25 cellular contexts compared by ENCODE assay signal in the genomic region with DNA sequence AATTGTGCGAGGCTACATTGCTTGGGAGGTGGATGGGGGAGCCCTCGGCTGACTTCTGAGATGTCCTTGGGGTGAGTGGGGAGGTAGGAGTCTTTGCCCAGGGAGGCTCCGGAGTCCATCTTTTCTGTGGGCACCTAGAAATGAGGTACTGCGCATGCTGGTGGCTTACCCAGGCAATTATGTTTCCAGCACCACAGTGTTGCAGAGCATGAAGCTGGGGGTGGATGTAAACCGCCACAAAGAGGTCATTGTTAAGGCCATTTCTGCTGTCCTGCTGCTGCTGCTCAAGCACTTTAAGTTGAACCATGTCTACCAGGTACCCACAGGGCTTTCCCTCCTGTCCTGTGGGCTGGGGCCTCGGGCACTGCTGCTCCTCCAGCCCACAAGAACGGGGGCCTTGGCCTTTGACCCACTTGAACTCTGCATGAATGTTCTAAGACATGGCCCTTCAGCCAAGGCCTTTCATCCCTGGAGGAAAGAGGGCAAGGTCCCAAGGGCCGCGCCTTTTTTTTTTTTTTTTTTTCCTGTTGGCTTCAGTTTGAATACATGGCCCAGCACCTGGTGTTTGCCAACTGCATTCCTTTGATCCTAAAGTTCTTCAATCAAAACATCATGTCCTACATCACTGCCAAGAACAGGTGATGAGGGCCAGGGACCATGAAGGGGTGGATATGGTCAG. TPM values are rescaled to one million over a fixed set of nuclear protein-coding genes. Genes with fewer than 3 reads are reported as not detected.
DNase-seq lines count a peak whose midpoint lies in the region; ATAC-seq and TF ChIP-seq lines count a peak whose summit lies in the region.
"Had no signal": no experiment of that assay in that cellular context is flagged by ENCODE, and none has a peak within 500 bp of the region (broad histone marks: within the 10 kb centered on the region; RNA-seq: fewer than 3 reads in every experiment).

No MANE protein-coding gene starts in this region.

- H3K27ac ChIP-seq in 22Rv1: peak overlapping the region; percentile 17; the same call in 1 of the 2 replicates
- H3K27ac ChIP-seq: A549; BLaER1 treated with 17β-estradiol and CSF1 and Interleukin-3, amounts not matched to agents 10 nM and 100 nM; brain microvascular endothelial cell; right atrium auricular region; SJSA1 had no signal

- peaks cover 62% of the 10 kb centered on the region for H3K36me3 Mint-ChIP-seq in activated CD4-positive, alpha-beta memory T cell treated with anti-CD3 and anti-CD28 coated beads, Interleukin-2, amount 10 ng/mL, durations not matched to agents 7 days and 5 days (ENCODE audit: low read depth)

- POLR2A ChIA-PET in activated CD4-positive, alpha-beta memory T cell treated with anti-CD3 and anti-CD28 coated beads, Interleukin-2, amount 10 ng/mL, durations not matched to agents 7 days and 5 days (lab: Charles Lee): no interaction called here

- TF ChIP-seq CTCF in 22Rv1 (IDR thresholded peaks at IDR 0.05): no peak

- CTCF ChIA-PET in activated CD4-positive, alpha-beta memory T cell treated with anti-CD3 and anti-CD28 coated beads, Interleukin-2, amount 10 ng/mL, durations not matched to agents 7 days and 5 days (lab: Charles Lee): no interaction called here

- in situ Hi-C loops in SK-MEL-5 (cut with HindIII; ENCODE audit: low pct_unique_long_range_greater_than_20kb, low sequenced_read_pairs): no loop called here

- H3K27ac Mint-ChIP-seq in activated CD4-positive, alpha-beta memory T cell treated with anti-CD3 and anti-CD28 coated beads, Interleukin-2, amount 10 ng/mL, durations not matched to agents 7 days and 5 days: no peak overlapping the region
- H3K27ac Mint-ChIP-seq: activated naive CD8-positive, alpha-beta T cell treated with anti-CD3 and anti-CD28 coated beads, Interleukin-2, amount 10 ng/mL, durations not matched to agents 7 days and 5 days; activated T-helper 1 cell treated with anti-CD3 and anti-CD28 coated beads, Interleukin-12 subunit alpha, Interleukin-12 subunit beta, Interleukin-2, Interleukin-4 antibody, amounts not matched to agents 30 ng/mL and 10 ng/mL and 1 ng/mL, durations not matched to agents 14 hours and 24 hours and 36 hours; dendritic cell treated with granulocyte-macrophage colony-stimulating factor and Interleukin-4, amounts not matched to agents 40 ng/mL and 50 ng/mL, for 4 days; stimulated activated memory B cell treated with anti-CD40 and anti-IgM and Interleukin-4, amounts not matched to agents 10 μg/mL and 1 μg/mL and 100 μg/mL, for 72 hours had no signal

- H3K27me3 Mint-ChIP-seq in activated CD4-positive, alpha-beta memory T cell treated with anti-CD3 and anti-CD28 coated beads, Interleukin-2, amount 10 ng/mL, durations not matched to agents 7 days and 5 days: no peaks in the 10 kb centered on the region
- H3K27me3 Mint-ChIP-seq: activated naive CD8-positive, alpha-beta T cell treated with anti-CD3 and anti-CD28 coated beads, Interleukin-2, amount 10 ng/mL, durations not matched to agents 7 days and 5 days; dendritic cell treated with granulocyte-macrophage colony-stimulating factor and Interleukin-4, amounts not matched to agents 40 ng/mL and 50 ng/mL, for 4 days; stimulated activated memory B cell treated with anti-CD40 and anti-IgM and Interleukin-4, amounts not matched to agents 10 μg/mL and 1 μg/mL and 100 μg/mL, for 72 hours had no signal

- ATAC-seq in HG03469 (IDR thresholded peaks at IDR 0.05; ENCODE audit: unreplicated experiment): no peak
- ATAC-seq in activated CD4-positive, CD25-positive, alpha-beta regulatory T cell treated with anti-CD3 and anti-CD28 coated beads, Interleukin-2, amount 50 U/mL, for 24 hours: no peak
- ATAC-seq: A549; stimulated activated memory B cell treated with anti-CD40 and anti-IgM and Interleukin-4, amounts not matched to agents 10 μg/mL and 1 μg/mL and 100 μg/mL, for 72 hours had no signal

- H3K4me3 Mint-ChIP-seq in activated CD4-positive, alpha-beta memory T cell treated with anti-CD3 and anti-CD28 coated beads, Interleukin-2, amount 10 ng/mL, durations not matched to agents 7 days and 5 days: no peak overlapping the region
- H3K4me3 Mint-ChIP-seq: activated naive CD8-positive, alpha-beta T cell treated with anti-CD3 and anti-CD28 coated beads, Interleukin-2, amount 10 ng/mL, durations not matched to agents 7 days and 5 days; activated T-helper 1 cell treated with anti-CD3 and anti-CD28 coated beads, Interleukin-12 subunit alpha, Interleukin-12 subunit beta, Interleukin-2, Interleukin-4 antibody, amounts not matched to agents 30 ng/mL and 10 ng/mL and 1 ng/mL, durations not matched to agents 14 hours and 24 hours and 36 hours; dendritic cell treated with granulocyte-macrophage colony-stimulating factor and Interleukin-4, amounts not matched to agents 40 ng/mL and 50 ng/mL, for 4 days; stimulated activated memory B cell treated with anti-CD40 and anti-IgM and Interleukin-4, amounts not matched to agents 10 μg/mL and 1 μg/mL and 100 μg/mL, for 72 hours had no signal

- no peaks in the 10 kb centered on the region for H3K4me1 Mint-ChIP-seq in activated CD4-positive, alpha-beta memory T cell treated with anti-CD3 and anti-CD28 coated beads, Interleukin-2, amount 10 ng/mL, durations not matched to agents 7 days and 5 days
- H3K4me1 Mint-ChIP-seq: activated naive CD8-positive, alpha-beta T cell treated with anti-CD3 and anti-CD28 coated beads, Interleukin-2, amount 10 ng/mL, durations not matched to agents 7 days and 5 days had no signal

- no peaks in the 10 kb centered on the region for H3K9me3 Mint-ChIP-seq in activated CD4-positive, alpha-beta memory T cell treated with anti-CD3 and anti-CD28 coated beads, Interleukin-2, amount 10 ng/mL, durations not matched to agents 7 days and 5 days
- H3K9me3 Mint-ChIP-seq: activated naive CD8-positive, alpha-beta T cell treated with anti-CD3 and anti-CD28 coated beads, Interleukin-2, amount 10 ng/mL, durations not matched to agents 7 days and 5 days; activated T-helper 1 cell treated with anti-CD3 and anti-CD28 coated beads, Interleukin-12 subunit alpha, Interleukin-12 subunit beta, Interleukin-2, Interleukin-4 antibody, amounts not matched to agents 30 ng/mL and 10 ng/mL and 1 ng/mL, durations not matched to agents 14 hours and 24 hours and 36 hours; dendritic cell treated with granulocyte-macrophage colony-stimulating factor and Interleukin-4, amounts not matched to agents 40 ng/mL and 50 ng/mL, for 4 days; stimulated activated memory B cell treated with anti-CD40 and anti-IgM and Interleukin-4, amounts not matched to agents 10 μg/mL and 1 μg/mL and 100 μg/mL, for 72 hours had no signal

- DNase-seq in SK-MEL-5 (ENCODE audit: low read depth, low spot score) (peak; percentile 73), hippocampal formation (lab: John Stamatoyannopoulos, UW) (peak; percentile 12 to 48), putamen (ENCODE audit: low spot score) (peak; percentile 51), NCI-H748 (lab: John Stamatoyannopoulos, UW; ENCODE audit: unreplicated experiment) (no peak)
- DNase-seq in activated CD4-positive, alpha-beta memory T cell treated with anti-CD3 and anti-CD28 coated beads, Interleukin-2, amount 10 ng/mL, durations not matched to agents 7 days and 5 days: no peak
- DNase-seq: activated CD8-positive, alpha-beta memory T cell treated with anti-CD3 and anti-CD28 coated beads for 24 hours; activated naive CD8-positive, alpha-beta T cell treated with anti-CD3 and anti-CD28 coated beads, Interleukin-2, amount 10 ng/mL, durations not matched to agents 7 days and 5 days; brain microvascular endothelial cell; foreskin fibroblast; H7; IMR-90; kidney glomerular epithelial cell; NCI-H1694; occipital lobe; upper lobe of left lung had no signal

RNA-seq across cellular contexts. Expression of a gene that starts 14.6 kb away (rescaled TPM):
- total RNA-seq in SK-MEL-5 (2014; rRNA removed; shearing (Covaris generic)): 33.1 and 35.5 TPM in 2 replicates
- polyA plus RNA-seq in SK-MEL-5 (2015; cell fraction: cytosol; rRNA removed): 19.1 and 26.3 TPM in 2 replicates
- 69.9 and 86.4 TPM in 2 replicates for polyA plus RNA-seq in SK-MEL-5 (2015; cell fraction: nucleus; rRNA removed)
- 10 to 100 TPM; 34.1 to 34.7 TPM for total RNA-seq in activated CD4-positive, alpha-beta memory T cell treated with anti-CD3 and anti-CD28 coated beads, Interleukin-2, amount 10 ng/mL, durations not matched to agents 7 days and 5 days

RNA-seq across cellular contexts. Expression of a gene that starts 21.4 kb away (rescaled TPM):
- total RNA-seq in SK-MEL-5 (2014; rRNA removed; shearing (Covaris generic)): not detected in 2 replicates
- not detected in 2 replicates for polyA plus RNA-seq in SK-MEL-5 (2015; cell fraction: cytosol; rRNA removed)
- not detected in 2 replicates for polyA plus RNA-seq in SK-MEL-5 (2015; cell fraction: nucleus; rRNA removed)
- total RNA-seq in activated CD4-positive, alpha-beta memory T cell treated with anti-CD3 and anti-CD28 coated beads, Interleukin-2, amount 10 ng/mL, durations not matched to agents 7 days and 5 days: not detected
- total RNA-seq: activated naive CD8-positive, alpha-beta T cell treated with anti-CD3 and anti-CD28 coated beads, Interleukin-2, amount 10 ng/mL, durations not matched to agents 7 days and 5 days; activated T-helper 1 cell treated with anti-CD3 and anti-CD28 coated beads, Interleukin-12 subunit alpha, Interleukin-12 subunit beta, Interleukin-2, Interleukin-4 antibody, amounts not matched to agents 30 ng/mL and 10 ng/mL and 1 ng/mL, durations not matched to agents 14 hours and 24 hours and 36 hours; IMR-90; right atrium auricular region; SJSA1 had no signal
- polyA plus RNA-seq: A549, IMR-90 had no signal

Comparison
In these comparisons a context has a peak if more than half of its experiments do, and no peak if none do; other contexts are left out.
1. DNase-seq: peak in SK-MEL-5 (single experiment), hippocampal formation (2 of 2) and putamen (single experiment); none in NCI-H748 (single experiment) and activated CD4-positive, alpha-beta memory T cell treated with anti-CD3 and anti-CD28 coated beads, Interleukin-2, amount 10 ng/mL, durations not matched to agents 7 days and 5 days (single experiment).